In genomic region chr19:36418287-36419001, GRCh38 we compare ENCODE assay signal across 1 cellular context.
A peak's percentile ranks its signal among the peaks of the same experiment; 100 is the strongest.
TF ChIP-seq lines count a peak whose summit lies in the region.

TSS of gene ZFP82 (minus strand) at chr19:36418644. CDS start at chr19:36409789, 8,855 bp downstream.

TF ChIP-seq in GM12878, 131 proteins besides CTCF, POLR2A, EP300 and RAD21 (continued from another document):
- TF ChIP-seq, protein P1, sequence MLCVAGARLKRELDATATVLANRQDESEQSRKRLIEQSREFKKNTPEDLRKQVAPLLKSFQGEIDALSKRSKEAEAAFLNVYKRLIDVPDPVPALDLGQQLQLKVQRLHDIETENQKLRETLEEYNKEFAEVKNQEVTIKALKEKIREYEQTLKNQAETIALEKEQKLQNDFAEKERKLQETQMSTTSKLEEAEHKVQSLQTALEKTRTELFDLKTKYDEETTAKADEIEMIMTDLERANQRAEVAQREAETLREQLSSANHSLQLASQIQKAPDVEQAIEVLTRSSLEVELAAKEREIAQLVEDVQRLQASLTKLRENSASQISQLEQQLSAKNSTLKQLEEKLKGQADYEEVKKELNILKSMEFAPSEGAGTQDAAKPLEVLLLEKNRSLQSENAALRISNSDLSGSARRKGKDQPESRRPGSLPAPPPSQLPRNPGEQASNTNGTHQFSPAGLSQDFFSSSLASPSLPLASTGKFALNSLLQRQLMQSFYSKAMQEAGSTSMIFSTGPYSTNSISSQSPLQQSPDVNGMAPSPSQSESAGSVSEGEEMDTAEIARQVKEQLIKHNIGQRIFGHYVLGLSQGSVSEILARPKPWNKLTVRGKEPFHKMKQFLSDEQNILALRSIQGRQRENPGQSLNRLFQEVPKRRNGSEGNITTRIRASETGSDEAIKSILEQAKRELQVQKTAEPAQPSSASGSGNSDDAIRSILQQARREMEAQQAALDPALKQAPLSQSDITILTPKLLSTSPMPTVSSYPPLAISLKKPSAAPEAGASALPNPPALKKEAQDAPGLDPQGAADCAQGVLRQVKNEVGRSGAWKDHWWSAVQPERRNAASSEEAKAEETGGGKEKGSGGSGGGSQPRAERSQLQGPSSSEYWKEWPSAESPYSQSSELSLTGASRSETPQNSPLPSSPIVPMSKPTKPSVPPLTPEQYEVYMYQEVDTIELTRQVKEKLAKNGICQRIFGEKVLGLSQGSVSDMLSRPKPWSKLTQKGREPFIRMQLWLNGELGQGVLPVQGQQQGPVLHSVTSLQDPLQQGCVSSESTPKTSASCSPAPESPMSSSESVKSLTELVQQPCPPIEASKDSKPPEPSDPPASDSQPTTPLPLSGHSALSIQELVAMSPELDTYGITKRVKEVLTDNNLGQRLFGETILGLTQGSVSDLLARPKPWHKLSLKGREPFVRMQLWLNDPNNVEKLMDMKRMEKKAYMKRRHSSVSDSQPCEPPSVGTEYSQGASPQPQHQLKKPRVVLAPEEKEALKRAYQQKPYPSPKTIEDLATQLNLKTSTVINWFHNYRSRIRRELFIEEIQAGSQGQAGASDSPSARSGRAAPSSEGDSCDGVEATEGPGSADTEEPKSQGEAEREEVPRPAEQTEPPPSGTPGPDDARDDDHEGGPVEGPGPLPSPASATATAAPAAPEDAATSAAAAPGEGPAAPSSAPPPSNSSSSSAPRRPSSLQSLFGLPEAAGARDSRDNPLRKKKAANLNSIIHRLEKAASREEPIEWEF (IDR thresholded peaks at IDR 0.05; ENCODE audit: insufficient replicate concordance, low read depth, low read length) = no peak
- TF ChIP-seq NRF1 (conservative IDR thresholded peaks at IDR 0.05; ENCODE audit: low read depth, low read length) = peak; percentile 47
- TF ChIP-seq IRF4 (IDR thresholded peaks at IDR 0.05; ENCODE audit: low read depth, low read length) = no peak
- TF ChIP-seq TARDBP (IDR thresholded peaks at IDR 0.05; ENCODE audit: borderline replicate concordance) = 0 out of 2 replicates have a peak, but pooled peaks have one; percentile 17
- TF ChIP-seq BRCA1 (IDR thresholded peaks at IDR 0.05; ENCODE audit: low read depth, low read length) = no peak
- no peak for TF ChIP-seq GATAD2B (conservative IDR thresholded peaks at IDR 0.05; ENCODE audit: low read depth)
- TF ChIP-seq, protein P2, sequence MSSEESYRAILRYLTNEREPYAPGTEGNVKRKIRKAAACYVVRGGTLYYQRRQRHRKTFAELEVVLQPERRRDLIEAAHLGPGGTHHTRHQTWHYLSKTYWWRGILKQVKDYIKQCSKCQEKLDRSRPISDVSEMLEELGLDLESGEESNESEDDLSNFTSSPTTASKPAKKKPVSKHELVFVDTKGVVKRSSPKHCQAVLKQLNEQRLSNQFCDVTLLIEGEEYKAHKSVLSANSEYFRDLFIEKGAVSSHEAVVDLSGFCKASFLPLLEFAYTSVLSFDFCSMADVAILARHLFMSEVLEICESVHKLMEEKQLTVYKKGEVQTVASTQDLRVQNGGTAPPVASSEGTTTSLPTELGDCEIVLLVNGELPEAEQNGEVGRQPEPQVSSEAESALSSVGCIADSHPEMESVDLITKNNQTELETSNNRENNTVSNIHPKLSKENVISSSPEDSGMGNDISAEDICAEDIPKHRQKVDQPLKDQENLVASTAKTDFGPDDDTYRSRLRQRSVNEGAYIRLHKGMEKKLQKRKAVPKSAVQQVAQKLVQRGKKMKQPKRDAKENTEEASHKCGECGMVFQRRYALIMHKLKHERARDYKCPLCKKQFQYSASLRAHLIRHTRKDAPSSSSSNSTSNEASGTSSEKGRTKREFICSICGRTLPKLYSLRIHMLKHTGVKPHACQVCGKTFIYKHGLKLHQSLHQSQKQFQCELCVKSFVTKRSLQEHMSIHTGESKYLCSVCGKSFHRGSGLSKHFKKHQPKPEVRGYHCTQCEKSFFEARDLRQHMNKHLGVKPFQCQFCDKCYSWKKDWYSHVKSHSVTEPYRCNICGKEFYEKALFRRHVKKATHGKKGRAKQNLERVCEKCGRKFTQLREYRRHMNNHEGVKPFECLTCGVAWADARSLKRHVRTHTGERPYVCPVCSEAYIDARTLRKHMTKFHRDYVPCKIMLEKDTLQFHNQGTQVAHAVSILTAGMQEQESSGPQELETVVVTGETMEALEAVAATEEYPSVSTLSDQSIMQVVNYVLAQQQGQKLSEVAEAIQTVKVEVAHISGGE (CRISPR knock-in tag; IDR thresholded peaks at IDR 0.05) = no peak
- peak; percentile 69 for TF ChIP-seq POLR2AphosphoS5 (IDR thresholded peaks at IDR 0.05; ENCODE audit: low read length)
- TF ChIP-seq, protein P3, sequence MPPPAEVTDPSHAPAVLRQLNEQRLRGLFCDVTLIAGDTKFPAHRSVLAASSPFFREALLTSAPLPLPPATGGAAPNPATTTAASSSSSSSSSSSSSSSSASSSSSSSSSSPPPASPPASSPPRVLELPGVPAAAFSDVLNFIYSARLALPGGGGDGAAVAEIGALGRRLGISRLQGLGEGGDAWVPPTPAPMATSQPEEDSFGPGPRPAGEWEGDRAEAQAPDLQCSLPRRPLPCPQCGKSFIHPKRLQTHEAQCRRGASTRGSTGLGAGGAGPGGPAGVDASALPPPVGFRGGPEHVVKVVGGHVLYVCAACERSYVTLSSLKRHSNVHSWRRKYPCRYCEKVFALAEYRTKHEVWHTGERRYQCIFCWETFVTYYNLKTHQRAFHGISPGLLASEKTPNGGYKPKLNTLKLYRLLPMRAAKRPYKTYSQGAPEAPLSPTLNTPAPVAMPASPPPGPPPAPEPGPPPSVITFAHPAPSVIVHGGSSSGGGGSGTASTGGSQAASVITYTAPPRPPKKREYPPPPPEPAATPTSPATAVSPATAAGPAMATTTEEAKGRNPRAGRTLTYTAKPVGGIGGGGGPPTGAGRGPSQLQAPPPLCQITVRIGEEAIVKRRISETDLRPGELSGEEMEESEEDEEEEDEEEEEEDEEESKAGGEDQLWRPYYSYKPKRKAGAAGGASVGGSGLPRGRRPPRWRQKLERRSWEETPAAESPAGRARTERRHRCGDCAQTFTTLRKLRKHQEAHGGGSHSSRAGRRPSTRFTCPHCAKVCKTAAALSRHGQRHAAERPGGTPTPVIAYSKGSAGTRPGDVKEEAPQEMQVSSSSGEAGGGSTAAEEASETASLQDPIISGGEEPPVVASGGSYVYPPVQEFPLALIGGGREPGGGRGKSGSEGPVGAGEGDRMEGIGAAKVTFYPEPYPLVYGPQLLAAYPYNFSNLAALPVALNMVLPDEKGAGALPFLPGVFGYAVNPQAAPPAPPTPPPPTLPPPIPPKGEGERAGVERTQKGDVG (CRISPR knock-in tag; IDR thresholded peaks at IDR 0.05) = no peak
- TF ChIP-seq, protein P4, sequence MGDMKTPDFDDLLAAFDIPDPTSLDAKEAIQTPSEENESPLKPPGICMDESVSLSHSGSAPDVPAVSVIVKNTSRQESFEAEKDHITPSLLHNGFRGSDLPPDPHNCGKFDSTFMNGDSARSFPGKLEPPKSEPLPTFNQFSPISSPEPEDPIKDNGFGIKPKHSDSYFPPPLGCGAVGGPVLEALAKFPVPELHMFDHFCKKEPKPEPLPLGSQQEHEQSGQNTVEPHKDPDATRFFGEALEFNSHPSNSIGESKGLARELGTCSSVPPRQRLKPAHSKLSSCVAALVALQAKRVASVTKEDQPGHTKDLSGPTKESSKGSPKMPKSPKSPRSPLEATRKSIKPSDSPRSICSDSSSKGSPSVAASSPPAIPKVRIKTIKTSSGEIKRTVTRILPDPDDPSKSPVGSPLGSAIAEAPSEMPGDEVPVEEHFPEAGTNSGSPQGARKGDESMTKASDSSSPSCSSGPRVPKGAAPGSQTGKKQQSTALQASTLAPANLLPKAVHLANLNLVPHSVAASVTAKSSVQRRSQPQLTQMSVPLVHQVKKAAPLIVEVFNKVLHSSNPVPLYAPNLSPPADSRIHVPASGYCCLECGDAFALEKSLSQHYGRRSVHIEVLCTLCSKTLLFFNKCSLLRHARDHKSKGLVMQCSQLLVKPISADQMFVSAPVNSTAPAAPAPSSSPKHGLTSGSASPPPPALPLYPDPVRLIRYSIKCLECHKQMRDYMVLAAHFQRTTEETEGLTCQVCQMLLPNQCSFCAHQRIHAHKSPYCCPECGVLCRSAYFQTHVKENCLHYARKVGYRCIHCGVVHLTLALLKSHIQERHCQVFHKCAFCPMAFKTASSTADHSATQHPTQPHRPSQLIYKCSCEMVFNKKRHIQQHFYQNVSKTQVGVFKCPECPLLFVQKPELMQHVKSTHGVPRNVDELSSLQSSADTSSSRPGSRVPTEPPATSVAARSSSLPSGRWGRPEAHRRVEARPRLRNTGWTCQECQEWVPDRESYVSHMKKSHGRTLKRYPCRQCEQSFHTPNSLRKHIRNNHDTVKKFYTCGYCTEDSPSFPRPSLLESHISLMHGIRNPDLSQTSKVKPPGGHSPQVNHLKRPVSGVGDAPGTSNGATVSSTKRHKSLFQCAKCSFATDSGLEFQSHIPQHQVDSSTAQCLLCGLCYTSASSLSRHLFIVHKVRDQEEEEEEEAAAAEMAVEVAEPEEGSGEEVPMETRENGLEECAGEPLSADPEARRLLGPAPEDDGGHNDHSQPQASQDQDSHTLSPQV (IDR thresholded peaks at IDR 0.05) = no peak
- 0 out of 2 replicates have a peak, but pooled peaks have one; percentile 48 for TF ChIP-seq TAF1 (IDR thresholded peaks at IDR 0.05; ENCODE audit: borderline replicate concordance, low read depth, low read length)
- TF ChIP-seq NBN (IDR thresholded peaks at IDR 0.05) = no peak
- no peak for TF ChIP-seq NFXL1 (IDR thresholded peaks at IDR 0.05; ENCODE audit: borderline replicate concordance)
- TF ChIP-seq STAT1 (conservative IDR thresholded peaks at IDR 0.05) = no peak
- TF ChIP-seq STAT3 (IDR thresholded peaks at IDR 0.05; ENCODE audit: low read depth, low read length) = no peak
